ENCODE assay signal across 1 cellular context in genomic region chr12:98593351-98594049, GRCh38.
TF ChIP-seq lines count a peak whose summit lies in the region.

Gene SLC25A3, plus strand, starts transcription at chr12:98593686. Its CDS starts 293 bp downstream, at chr12:98593979.

TF ChIP-seq in A549, 52 proteins besides CTCF, POLR2A, EP300 and RAD21 (continued from another document):
- TF ChIP-seq REST (IDR thresholded peaks at IDR 0.05) = peak; percentile 25; the same call in 1 of the 2 replicates
- peak; percentile 67 to 96; a peak in 3 of 5 replicates for TF ChIP-seq JUN (IDR thresholded peaks at IDR 0.05)
- TF ChIP-seq PBX3 (IDR thresholded peaks at IDR 0.05) = peak; percentile 70
- TF ChIP-seq CBX2 (IDR thresholded peaks at IDR 0.05; ENCODE audit: borderline replicate concordance, low read depth) = no peak
- TF ChIP-seq MAFK (IDR thresholded peaks at IDR 0.05; ENCODE audit: partially characterized antibody) = no peak
- TF ChIP-seq ESRRA (IDR thresholded peaks at IDR 0.05; ENCODE audit: borderline replicate concordance, low read length) = 0 out of 2 replicates have a peak, but pooled peaks have one; percentile 37
- TF ChIP-seq FOSB (CRISPR knock-in tag; IDR thresholded peaks at IDR 0.05) = 0 out of 2 replicates have a peak, but pooled peaks have one; percentile 59
